In genomic region chr15:101447561-101448071, GRCh38 we compare ENCODE assay signal across 18 cellular contexts. TPM values are rescaled to one million over a fixed set of nuclear protein-coding genes. Genes with fewer than 3 reads are reported as not detected.
A peak's percentile ranks its signal among the peaks of the same experiment; 100 is the strongest.
DNase-seq lines count a peak whose midpoint lies in the region; ATAC-seq and TF ChIP-seq lines count a peak whose summit lies in the region.
"Had no signal": no experiment of that assay in that cellular context is flagged by ENCODE, and none has a peak within 500 bp of the region (broad histone marks: within the 10 kb centered on the region; RNA-seq: fewer than 3 reads in every experiment).

No MANE protein-coding gene starts in this region.

- H3K4me3 Mint-ChIP-seq in osteocyte (ENCODE audit: unreplicated experiment): no peak overlapping the region

- DNase-seq in left ventricle myocardium inferior: peak; percentile 56
- no peak for DNase-seq in heart right ventricle
- no peak for DNase-seq in right atrium auricular region (ENCODE audit: low spot score)
- peak; percentile 77 for DNase-seq in osteocyte (ENCODE audit: extremely low spot score, unreplicated experiment)
- peak; percentile 51 for DNase-seq in testis
- no peak for DNase-seq in esophagus squamous epithelium (lab: John Stamatoyannopoulos, UW)
- DNase-seq in NCI-H1694 treated with DMSO at 0.1 percent for 48 hours (lab: John Stamatoyannopoulos, UW): no peak
- DNase-seq: Caco-2, DMS153, GOT3, KG1, NCI-H1092, NCI-H146, NCI-H226, NCI-H526, SIG-M5 had no signal

- WGBS in heart right ventricle, 2 donors: 83 to 84% methylated on average over 20 of the region's 20 CpGs
- 74 to 84% methylated on average over 20 of the region's 20 CpGs for WGBS in testis, 2 donors
- WGBS in esophagus squamous epithelium, 2 donors: 87 to 93% methylated on average over 9 to 20 of the region's 20 CpGs

- H3K27me3 ChIP-seq in left ventricle myocardium inferior (ENCODE audit: low read depth): no peaks in the 10 kb centered on the region
- H3K27me3 ChIP-seq in heart right ventricle: no peaks in the 10 kb centered on the region
- no peaks in the 10 kb centered on the region for H3K27me3 ChIP-seq in right atrium auricular region
- H3K27me3 ChIP-seq in testis: no peaks in the 10 kb centered on the region
- H3K27me3 ChIP-seq in esophagus squamous epithelium: peaks cover 0 to 7% (median 0%) of the 10 kb centered on the region in 4 donors

- H3K4me3 ChIP-seq in left ventricle myocardium inferior (no peak overlapping the region), heart right ventricle (no peak overlapping the region), right atrium auricular region (no peak overlapping the region), testis (no peak overlapping the region), esophagus squamous epithelium (no peak overlapping the region)

- no peaks in the 10 kb centered on the region for H3K36me3 ChIP-seq in left ventricle myocardium inferior
- no peaks in the 10 kb centered on the region for H3K36me3 ChIP-seq in heart right ventricle
- H3K36me3 ChIP-seq in right atrium auricular region: no peaks in the 10 kb centered on the region
- H3K36me3 ChIP-seq in testis (ENCODE audit: low read depth, missing control alignments): no peaks in the 10 kb centered on the region
- H3K36me3 ChIP-seq in esophagus squamous epithelium: no peaks in the 10 kb centered on the region

- H3K36me3 Mint-ChIP-seq in osteocyte (ENCODE audit: unreplicated experiment): no peaks in the 10 kb centered on the region

- H3K4me1 ChIP-seq in left ventricle myocardium inferior (peaks cover 66% of the 10 kb centered on the region), heart right ventricle (peaks cover 7 to 60% (median 44%) of the 10 kb centered on the region in 9 donors), right atrium auricular region (peaks cover 0 to 38% of the 10 kb centered on the region in 2 donors), testis (peaks cover 46% of the 10 kb centered on the region), esophagus squamous epithelium (peaks cover 0 to 30% (median 9%) of the 10 kb centered on the region in 3 donors)

- peaks cover 6% of the 10 kb centered on the region for H3K27me3 Mint-ChIP-seq in osteocyte (ENCODE audit: unreplicated experiment)

- intact Hi-C loops in left ventricle myocardium inferior (cut with micrococcal nuclease) (no loop called here), heart right ventricle (cut with DNase I) (loop anchor here in 2 of 10 donors (2.0 to 10.0 kb wide), 2 partner anchors 37 to 197 kb away; no protein-coding TSS in a partner anchor), testis (cut with DNase I; ENCODE audit: low total_unique reads) (no loop called here), esophagus squamous epithelium (cut with DNase I) (no loop called here)

- H3K9me3 Mint-ChIP-seq in osteocyte (ENCODE audit: unreplicated experiment): no peaks in the 10 kb centered on the region

- no peaks in the 10 kb centered on the region for H3K4me1 Mint-ChIP-seq in osteocyte (ENCODE audit: unreplicated experiment)

- H3K27ac ChIP-seq in left ventricle myocardium inferior (replicated peaks) (peak overlapping the region; percentile 82), heart right ventricle (peak overlapping the region in 4 of 10 donors; percentile 4 to 85 (median 43)), right atrium auricular region (peak overlapping the region; percentile 66 to 72), testis (peak overlapping the region; percentile 11 to 46), esophagus squamous epithelium (no peak overlapping the region)

- ATAC-seq in heart right ventricle: no peak
- ATAC-seq in HG03442 (IDR thresholded peaks at IDR 0.05; ENCODE audit: unreplicated experiment): no peak

- TF ChIP-seq POLR2A in testis (IDR thresholded peaks at IDR 0.05): no peak
- no peak for TF ChIP-seq POLR2A in esophagus squamous epithelium (IDR thresholded peaks at IDR 0.05)

- no peak overlapping the region for H3K27ac Mint-ChIP-seq in osteocyte (ENCODE audit: unreplicated experiment)

- H3K9me3 ChIP-seq in left ventricle myocardium inferior (replicated peaks) (no peaks in the 10 kb centered on the region), heart right ventricle (peaks cover 0 to 5% (median 0%) of the 10 kb centered on the region in 11 donors), right atrium auricular region (no peaks in the 10 kb centered on the region), testis (no peaks in the 10 kb centered on the region), esophagus squamous epithelium (no peaks in the 10 kb centered on the region)
- H3K9me3 ChIP-seq: Caco-2 had no signal

- TF ChIP-seq CTCF in left ventricle myocardium inferior (IDR thresholded peaks at IDR 0.05; ENCODE audit: borderline replicate concordance) (no peak), heart right ventricle (IDR thresholded peaks at IDR 0.05) (no peak), right atrium auricular region (IDR thresholded peaks at IDR 0.05) (no peak), osteocyte (IDR thresholded peaks at IDR 0.05) (no peak), testis (IDR thresholded peaks at IDR 0.05) (no peak), esophagus squamous epithelium (IDR thresholded peaks at IDR 0.05) (no peak)

RNA-seq across cellular contexts. Expression of gene PCSK6, which starts 41.9 kb away (rescaled TPM):
- total RNA-seq in left ventricle myocardium inferior (28.6 TPM), heart right ventricle (10 to 100 TPM; 12.9 to 34.0 (median 24.7) TPM), right atrium auricular region (10 to 100 TPM; 14.4 to 19.9 TPM), osteocyte (0.43 and 0.55 TPM in 2 replicates), testis (100 to 1,000 TPM in 1 of 2 donors, 10 to 100 TPM in 1; 95.4 to 156 TPM), esophagus squamous epithelium (10 to 100 TPM in 1 of 4 donors, 1 to 10 TPM in 3; 5.1 to 13.8 (median 9.2) TPM)
- polyA plus RNA-seq in heart right ventricle (10 to 100 TPM in 1 of 2 donors, 1 to 10 TPM in 1; 4.6 to 10.3 TPM), testis (ENCODE audit: insufficient read depth, low read depth, low replicate concordance) (43.9 TPM)
- total RNA-seq: M059J had no signal

Comparison
In these comparisons a context has a peak if more than half of its experiments do, and no peak if none do; other contexts are left out.
1. DNase-seq: peak in left ventricle myocardium inferior (single experiment), osteocyte (single experiment) and testis (single experiment); none in heart right ventricle (0 of 2), right atrium auricular region (single experiment), esophagus squamous epithelium (single experiment) and NCI-H1694 treated with DMSO at 0.1 percent for 48 hours (single experiment).
2. H3K27ac ChIP-seq: peak in left ventricle myocardium inferior (single experiment), right atrium auricular region (2 of 2) and testis (2 of 2); none in esophagus squamous epithelium (0 of 4).